ENCODE assay signal across 27 cellular contexts in the genomic region with DNA sequence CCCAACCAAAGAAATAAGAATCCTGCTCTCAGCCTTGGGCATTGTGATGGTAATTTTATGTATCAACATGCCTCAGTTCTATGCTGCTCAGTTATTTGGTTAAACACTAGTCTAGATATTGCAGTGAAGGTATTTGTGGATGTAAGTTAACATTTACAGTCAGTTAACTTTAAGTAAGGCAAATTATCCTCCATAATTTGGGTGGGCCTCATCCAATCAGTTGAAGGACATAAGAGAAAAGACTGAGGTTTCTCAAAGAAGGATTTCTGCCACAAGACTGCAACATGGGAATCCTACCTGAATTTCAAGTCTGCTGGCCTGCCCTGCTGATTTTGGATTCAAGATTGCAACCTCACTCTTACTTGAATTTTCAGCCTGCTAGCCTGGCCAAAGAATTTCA.
"Had no signal": no experiment of that assay in that cellular context is flagged by ENCODE, and none has a peak within 500 bp of the region (broad histone marks: within the 10 kb centered on the region; RNA-seq: fewer than 3 reads in every experiment).

No MANE protein-coding gene starts in this region.

- H3K4me3 ChIP-seq: stomach, suprapubic skin, testis, thoracic aorta, thyroid gland, tibial artery, tibial nerve, transverse colon, upper lobe of left lung, upper lobe of right lung, uterus, vagina had no signal

- DNase-seq: stimulated activated CD4-positive, alpha-beta T cell treated with anti-CD3 and anti-CD28 coated beads, Interleukin-2, amount 100 ng/mL, for 48 hours; stimulated activated CD4-positive, alpha-beta T cell treated with anti-CD3 and anti-CD28 coated beads, Interleukin-4, amount 100 ng/mL, for 1 hour; stimulated activated CD4-positive, alpha-beta T cell treated with anti-CD3 and anti-CD28 coated beads, Interleukin-4, amount 100 ng/mL, for 24 hours; stimulated activated CD4-positive, alpha-beta T cell treated with anti-CD3 and anti-CD28 coated beads, Interleukin-4, amount 100 ng/mL, for 4 hours; stimulated activated CD8-positive, alpha-beta memory T cell treated with anti-CD3 and anti-CD28 coated beads, Interleukin-4, amount 100 ng/mL, for 48 hours; stimulated activated naive B cell treated with anti-CD40 and anti-IgM and Interleukin-4, amounts not matched to agents 10 μg/mL and 1 μg/mL and 100 μg/mL, for 72 hours; stimulated activated naive CD4-positive, alpha-beta T cell; stimulated activated naive CD4-positive, alpha-beta T cell treated with Interleukin-2 at 50 U/mL for 16 hours; stimulated activated naive CD8-positive, alpha-beta T cell treated with anti-CD3 and anti-CD28 coated beads, Interleukin-15, amount 100 ng/mL, for 72 hours; stimulated activated naive CD8-positive, alpha-beta T cell treated with anti-CD3 and anti-CD28 coated beads, Interleukin-15, Interleukin-2, amounts not matched to agents 100 U/mL and 50 U/mL, for 24 hours; stomach; substantia nigra; testis; thyroid gland; tibial artery; transverse colon; trophoblast cell; upper lobe of left lung; upper lobe of right lung; uterus had no signal

- H3K4me1 ChIP-seq: stomach, testis, thyroid gland, tibial artery, tibial nerve, transverse colon, upper lobe of left lung, upper lobe of right lung, uterus, vagina had no signal

- H3K27me3 ChIP-seq: stomach, suprapubic skin, testis, thyroid gland, tibial artery, tibial nerve, transverse colon, upper lobe of left lung, upper lobe of right lung, uterus, vagina had no signal

- ATAC-seq: stimulated activated effector memory CD8-positive, alpha-beta T cell treated with anti-CD3 and anti-CD28 coated beads, Interleukin-12 subunit alpha, Interleukin-12 subunit beta, amount 100 ng/mL, for 72 hours; stimulated activated memory B cell treated with anti-CD40 and anti-IgM and Interleukin-4, amounts not matched to agents 10 μg/mL and 1 μg/mL and 100 μg/mL, for 72 hours; stimulated activated naive B cell treated with anti-CD40 and anti-IgM and Interleukin-4, amounts not matched to agents 10 μg/mL and 1 μg/mL and 100 μg/mL, for 72 hours; stimulated activated naive CD8-positive, alpha-beta T cell treated with anti-CD3 and anti-CD28 coated beads, Interleukin-15, amount 100 ng/mL, for 72 hours; stimulated activated naive CD8-positive, alpha-beta T cell treated with anti-CD3 and anti-CD28 coated beads, Interleukin-15, Interleukin-2, amounts not matched to agents 100 U/mL and 50 U/mL, for 24 hours; upper lobe of right lung had no signal

- H3K9me3 ChIP-seq: suprapubic skin, testis, thoracic aorta, thyroid gland, tibial artery, transverse colon, upper lobe of left lung, upper lobe of right lung, uterus, vagina had no signal

- H3K27ac ChIP-seq: stomach, suprapubic skin, testis, thoracic aorta, thyroid gland, tibial artery, tibial nerve, transverse colon, upper lobe of left lung, upper lobe of right lung, uterus, vagina had no signal

- FAIRE-seq: urothelium cell line had no signal

- H3K36me3 ChIP-seq: stomach, suprapubic skin, thoracic aorta, thyroid gland, tibial artery, tibial nerve, transverse colon, upper lobe of left lung, upper lobe of right lung, uterus, vagina had no signal
